3 cellular contexts compared by ENCODE assay signal in genomic region chr17:62657664-62658063, GRCh38.
TF ChIP-seq lines count a peak whose summit lies in the region.

No MANE protein-coding gene starts in this region.

TF ChIP-seq in SK-N-SH, 30 proteins besides CTCF, POLR2A, EP300 and RAD21:
- TF ChIP-seq TCF12 (IDR thresholded peaks at IDR 0.05) (no peak), RFX5 (IDR thresholded peaks at IDR 0.05; ENCODE audit: low read length) (no peak), MXI1 (IDR thresholded peaks at IDR 0.05; ENCODE audit: low read depth, low read length) (no peak)

TF ChIP-seq in SK-N-SH treated with all-trans-retinoic acid at 6 μM for 48 hours, 23 proteins besides CTCF, POLR2A, EP300 and RAD21:
- TF ChIP-seq PATZ1 (CRISPR knock-in tag; IDR thresholded peaks at IDR 0.05; ENCODE audit: borderline replicate concordance) = no peak

TF ChIP-seq in H1, 55 proteins besides CTCF, POLR2A, EP300 and RAD21:
- no peak for TF ChIP-seq RXRA (IDR thresholded peaks at IDR 0.05; ENCODE audit: insufficient read depth, low read depth, low read length)
- TF ChIP-seq CREB1 (IDR thresholded peaks at IDR 0.05) = no peak
- no peak for TF ChIP-seq PHF8 (conservative IDR thresholded peaks at IDR 0.05; ENCODE audit: low read depth, low read length)
- no peak for TF ChIP-seq FOSL1 (IDR thresholded peaks at IDR 0.05; ENCODE audit: insufficient read depth, low read depth, low read length)
- no peak for TF ChIP-seq SIN3A (conservative IDR thresholded peaks at IDR 0.05 in 1 of 2, IDR thresholded peaks at IDR 0.05 in 1 of 2; ENCODE audit: low read depth in 1 of 2, low read length in 2 of 2)
- TF ChIP-seq SAP30 (IDR thresholded peaks at IDR 0.05; ENCODE audit: insufficient read depth, insufficient replicate concordance, low read length) = no peak
- TF ChIP-seq TCF12 (IDR thresholded peaks at IDR 0.05; ENCODE audit: low read depth, low read length) = no peak
- TF ChIP-seq TBP (IDR thresholded peaks at IDR 0.05; ENCODE audit: low read depth, low read length) = no peak
- TF ChIP-seq, protein P1, sequence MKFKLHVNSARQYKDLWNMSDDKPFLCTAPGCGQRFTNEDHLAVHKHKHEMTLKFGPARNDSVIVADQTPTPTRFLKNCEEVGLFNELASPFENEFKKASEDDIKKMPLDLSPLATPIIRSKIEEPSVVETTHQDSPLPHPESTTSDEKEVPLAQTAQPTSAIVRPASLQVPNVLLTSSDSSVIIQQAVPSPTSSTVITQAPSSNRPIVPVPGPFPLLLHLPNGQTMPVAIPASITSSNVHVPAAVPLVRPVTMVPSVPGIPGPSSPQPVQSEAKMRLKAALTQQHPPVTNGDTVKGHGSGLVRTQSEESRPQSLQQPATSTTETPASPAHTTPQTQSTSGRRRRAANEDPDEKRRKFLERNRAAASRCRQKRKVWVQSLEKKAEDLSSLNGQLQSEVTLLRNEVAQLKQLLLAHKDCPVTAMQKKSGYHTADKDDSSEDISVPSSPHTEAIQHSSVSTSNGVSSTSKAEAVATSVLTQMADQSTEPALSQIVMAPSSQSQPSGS (IDR thresholded peaks at IDR 0.05; ENCODE audit: low read length) = no peak
- no peak for TF ChIP-seq BRCA1 (IDR thresholded peaks at IDR 0.05; ENCODE audit: low read depth, low read length)
- TF ChIP-seq NRF1 (IDR thresholded peaks at IDR 0.05; ENCODE audit: low read depth, low read length) = no peak
- TF ChIP-seq USF2 (IDR thresholded peaks at IDR 0.05; ENCODE audit: low read length) = no peak
